ENCODE assay signal across 2 cellular contexts in genomic region chr2:88116669-88117432, GRCh38.
TF ChIP-seq lines count a peak whose summit lies in the region.

No MANE protein-coding gene starts in this region.

TF ChIP-seq in H1, 55 proteins besides CTCF, POLR2A, EP300 and RAD21:
- TF ChIP-seq GABPA (IDR thresholded peaks at IDR 0.05; ENCODE audit: borderline replicate concordance, insufficient read depth, low read length): no peak
- no peak for TF ChIP-seq KDM4A (IDR thresholded peaks at IDR 0.05; ENCODE audit: low read depth, low read length, severe bottlenecking)
- no peak for TF ChIP-seq CEBPB (IDR thresholded peaks at IDR 0.05; ENCODE audit: low read depth, low read length)
- no peak for TF ChIP-seq TEAD4 (IDR thresholded peaks at IDR 0.05; ENCODE audit: low read depth, low read length)
- no peak for TF ChIP-seq NRF1 (IDR thresholded peaks at IDR 0.05; ENCODE audit: low read depth, low read length)
- TF ChIP-seq E2F6 (IDR thresholded peaks at IDR 0.05): no peak
- TF ChIP-seq YY1 (IDR thresholded peaks at IDR 0.05; ENCODE audit: low read depth, low read length): no peak
- no peak for TF ChIP-seq CREB1 (IDR thresholded peaks at IDR 0.05)
- TF ChIP-seq ASH2L (IDR thresholded peaks at IDR 0.05; ENCODE audit: low read length): no peak

TF ChIP-seq in HepG2, 621 proteins besides CTCF, POLR2A, EP300 and RAD21:
- TF ChIP-seq ZNF629 (CRISPR knock-in tag; conservative IDR thresholded peaks at IDR 0.05) (0 out of 2 replicates have a peak, but pooled peaks have one; percentile 11), STAG1 (CRISPR knock-in tag; IDR thresholded peaks at IDR 0.05) (0 out of 2 replicates have a peak, but pooled peaks have one; percentile 6), SP2 (CRISPR knock-in tag; IDR thresholded peaks at IDR 0.05) (no peak), SRY (CRISPR knock-in tag; IDR thresholded peaks at IDR 0.05) (no peak), ZFP90 (CRISPR knock-in tag; IDR thresholded peaks at IDR 0.05; ENCODE audit: borderline replicate concordance) (no peak)
- TF ChIP-seq, protein P1, sequence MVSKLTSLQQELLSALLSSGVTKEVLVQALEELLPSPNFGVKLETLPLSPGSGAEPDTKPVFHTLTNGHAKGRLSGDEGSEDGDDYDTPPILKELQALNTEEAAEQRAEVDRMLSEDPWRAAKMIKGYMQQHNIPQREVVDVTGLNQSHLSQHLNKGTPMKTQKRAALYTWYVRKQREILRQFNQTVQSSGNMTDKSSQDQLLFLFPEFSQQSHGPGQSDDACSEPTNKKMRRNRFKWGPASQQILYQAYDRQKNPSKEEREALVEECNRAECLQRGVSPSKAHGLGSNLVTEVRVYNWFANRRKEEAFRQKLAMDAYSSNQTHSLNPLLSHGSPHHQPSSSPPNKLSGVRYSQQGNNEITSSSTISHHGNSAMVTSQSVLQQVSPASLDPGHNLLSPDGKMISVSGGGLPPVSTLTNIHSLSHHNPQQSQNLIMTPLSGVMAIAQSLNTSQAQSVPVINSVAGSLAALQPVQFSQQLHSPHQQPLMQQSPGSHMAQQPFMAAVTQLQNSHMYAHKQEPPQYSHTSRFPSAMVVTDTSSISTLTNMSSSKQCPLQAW (CRISPR knock-in tag; IDR thresholded peaks at IDR 0.05): 0 out of 2 replicates have a peak, but pooled peaks have one; percentile 31
